16 cellular contexts compared by ENCODE assay signal in the genomic region with DNA sequence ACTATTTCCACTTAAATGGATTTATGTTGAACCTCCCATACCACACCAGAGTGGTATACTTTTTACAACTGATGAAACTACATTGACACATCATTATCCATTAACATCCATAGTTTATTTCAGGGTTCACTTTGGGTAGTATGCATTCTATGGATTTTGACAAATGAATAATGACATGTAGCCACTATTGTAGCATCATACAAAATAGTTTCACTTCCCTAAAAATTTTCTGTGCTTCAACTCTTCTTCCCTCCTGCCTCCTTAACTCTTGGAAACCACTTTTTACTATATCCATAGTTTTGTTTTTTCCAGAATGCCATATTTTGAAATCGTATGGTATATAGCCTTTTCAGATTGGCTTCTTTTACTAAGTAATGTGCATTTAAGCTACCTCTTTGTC.
DNase-seq lines count a peak whose midpoint lies in the region; ATAC-seq, FAIRE-seq and TF ChIP-seq lines count a peak whose summit lies in the region.
"Had no signal": no experiment of that assay in that cellular context is flagged by ENCODE, and none has a peak within 500 bp of the region (broad histone marks: within the 10 kb centered on the region; RNA-seq: fewer than 3 reads in every experiment).

No MANE protein-coding gene starts in this region.

- no peak for TF ChIP-seq CTCF in Caco-2 (IDR thresholded peaks at IDR 0.05; ENCODE audit: insufficient read depth in 1 of 2, low read depth in 1 of 2, low read length in 1 of 2, severe bottlenecking in 1 of 2, unreplicated experiment in 1 of 2)
- no peak for TF ChIP-seq CTCF in OCI-LY7 (conservative IDR thresholded peaks at IDR 0.05; ENCODE audit: low read length)
- TF ChIP-seq CTCF in PC-3 (conservative IDR thresholded peaks at IDR 0.05; ENCODE audit: low read depth, low read length), result no peak

- no peaks in the 10 kb centered on the region for H3F3A ChIP-seq in PC-3 (ENCODE audit: low read length, unreplicated experiment)

- H3K4me3 ChIP-seq in Caco-2 (ENCODE audit: low read depth, low read length) (no peak overlapping the region), OCI-LY7 (ENCODE audit: low read depth, low read length, poor library complexity, severe bottlenecking) (no peak overlapping the region), PC-3 (ENCODE audit: low read length) (no peak overlapping the region)

- peaks cover 7% of the 10 kb centered on the region for H3K36me3 Mint-ChIP-seq in Caco-2 (ENCODE audit: insufficient read depth, unreplicated experiment)

- DNase-seq in Caco-2 (no peak), H54 (ENCODE audit: insufficient read length, low spot score) (no peak), NOMO-1 (lab: John Stamatoyannopoulos, UW; ENCODE audit: unreplicated experiment in 2 of 2) (peak; percentile 60 to 69), OCI-LY7 (ENCODE audit: low spot score) (peak; percentile 3), PC-3 (no peak), GM19238 (ENCODE audit: insufficient read length, low spot score) (no peak)
- no peak for DNase-seq in activated CD4-positive, alpha-beta T cell treated with anti-CD3 and anti-CD28 coated beads, Interleukin-2, amount 50 U/mL, for 1 hour
- DNase-seq: C1 segment of cervical spinal cord; CD4-positive, alpha-beta T cell; DMS153; DND-41; GDM1; H7 had no signal

- peaks cover 26% of the 10 kb centered on the region for H3K4me1 Mint-ChIP-seq in Caco-2 (ENCODE audit: low read depth, unreplicated experiment)
- H3K4me1 Mint-ChIP-seq: B cell had no signal

- H2AFZ ChIP-seq in OCI-LY7 (ENCODE audit: low read length), result no peak overlapping the region
- H2AFZ ChIP-seq in PC-3 (ENCODE audit: low read length), result no peak overlapping the region

- H3K9me2 ChIP-seq in OCI-LY7 (ENCODE audit: insufficient read depth, low read length) (no peaks in the 10 kb centered on the region), PC-3 (replicated peaks; ENCODE audit: low read length) (no peaks in the 10 kb centered on the region)

- H3K79me2 ChIP-seq in OCI-LY7 (ENCODE audit: insufficient read depth, low read depth, low read length) (no peaks in the 10 kb centered on the region), PC-3 (ENCODE audit: low read length) (no peaks in the 10 kb centered on the region)

- POLR2A ChIA-PET in Caco-2 (lab: Charles Lee) (interaction anchor here (0.7 kb wide), 1 partner anchor 142 kb away, joined by 3 read pairs; no protein-coding TSS in a partner anchor), OCI-LY7 (lab: Charles Lee) (interaction anchor here (1.0 kb wide), 1 partner anchor 9 kb away, joined by 3 read pairs; no protein-coding TSS in a partner anchor), PC-3 (lab: Charles Lee; ENCODE audit: unreplicated experiment) (interaction anchor here (0.7 kb wide), 1 partner anchor 357 kb away, joined by 3 read pairs; no protein-coding TSS in a partner anchor)

- H3K9me3 Mint-ChIP-seq in Caco-2 (ENCODE audit: unreplicated experiment), result peaks cover 17% of the 10 kb centered on the region

- peaks cover 5% of the 10 kb centered on the region; the same call in 1 of the 2 replicates for H3K9me3 ChIP-seq in Caco-2
- H3K9me3 ChIP-seq in OCI-LY7 (ENCODE audit: low read length), result no peaks in the 10 kb centered on the region
- no peaks in the 10 kb centered on the region for H3K9me3 ChIP-seq in PC-3 (ENCODE audit: low read length)

- no peak for TF ChIP-seq POLR2A in H54 (IDR thresholded peaks at IDR 0.05; ENCODE audit: low read depth, low read length)

- no peak overlapping the region for H3K9ac ChIP-seq in PC-3 (ENCODE audit: low read length)

- peak; percentile 15 for FAIRE-seq in H54 (lab: Jason Lieb, UNC)

- no peak overlapping the region for H3K27ac ChIP-seq in OCI-LY7 (ENCODE audit: low read depth, low read length, poor library complexity, severe bottlenecking)
- H3K27ac ChIP-seq in PC-3 (ENCODE audit: low read length), result no peak overlapping the region
- H3K27ac ChIP-seq: HL-60 had no signal

- CTCF ChIA-PET in Caco-2 (lab: Charles Lee), result no interaction called here
- CTCF ChIA-PET in OCI-LY7 (lab: Charles Lee; ENCODE audit: unreplicated experiment), result no interaction called here
- CTCF ChIA-PET in PC-3 (lab: Charles Lee), result no interaction called here

- peak overlapping the region; percentile 40 for H3K27ac Mint-ChIP-seq in Caco-2 (ENCODE audit: unreplicated experiment)
- H3K27ac Mint-ChIP-seq: B cell; CD4-positive, alpha-beta T cell had no signal

- H3K4me3 Mint-ChIP-seq in Caco-2 (ENCODE audit: unreplicated experiment), result no peak overlapping the region
- H3K4me3 Mint-ChIP-seq: B cell; CD4-positive, alpha-beta T cell had no signal

- BruUV-seq in Caco-2 (replicated peaks; lab: Mats Ljungman, UMichigan) (no TSS peak), OCI-LY7 (replicated peaks; lab: Mats Ljungman, UMichigan) (no TSS peak), PC-3 (replicated peaks; lab: Mats Ljungman, UMichigan) (no TSS peak)

- ATAC-seq in PC-3 (no peak), GM19395 (IDR thresholded peaks at IDR 0.05; ENCODE audit: unreplicated experiment) (no peak)

- intact Hi-C loops in Caco-2 (cut with micrococcal nuclease; ENCODE audit: unreplicated experiment) (loop anchor here (5.0 kb wide), 2 partner anchors 201 to 764 kb away; partner anchors contain the start of gene TMEM196), OCI-LY7 (cut with micrococcal nuclease; ENCODE audit: unreplicated experiment) (no loop called here), PC-3 (cut with micrococcal nuclease) (no loop called here)

- H3K27me3 Mint-ChIP-seq in Caco-2 (ENCODE audit: insufficient read depth, unreplicated experiment), result no peaks in the 10 kb centered on the region
- H3K27me3 Mint-ChIP-seq: B cell; CD4-positive, alpha-beta T cell had no signal

- no peak overlapping the region for H3K4me2 ChIP-seq in OCI-LY7 (ENCODE audit: low read length)
- H3K4me2 ChIP-seq in PC-3 (ENCODE audit: low read length), result no peak overlapping the region

- H4K20me1 ChIP-seq in OCI-LY7 (ENCODE audit: insufficient read depth, low read length), result no peaks in the 10 kb centered on the region
- H4K20me1 ChIP-seq in PC-3 (ENCODE audit: low read length), result no peaks in the 10 kb centered on the region

- H3K36me3 ChIP-seq in Caco-2 (ENCODE audit: control insufficient read depth, insufficient read depth, low read length), result no peaks in the 10 kb centered on the region
- no peaks in the 10 kb centered on the region for H3K36me3 ChIP-seq in OCI-LY7 (ENCODE audit: insufficient read depth, low read length)
- H3K36me3 ChIP-seq in PC-3 (ENCODE audit: low read depth, low read length), result no peaks in the 10 kb centered on the region

- no peaks in the 10 kb centered on the region for H3K27me3 ChIP-seq in Caco-2 (replicated peaks; ENCODE audit: control insufficient read depth, insufficient read depth, low read length)
- no peaks in the 10 kb centered on the region for H3K27me3 ChIP-seq in PC-3 (ENCODE audit: low read length)

- H3K4me1 ChIP-seq in Caco-2 (peaks cover 39% of the 10 kb centered on the region), OCI-LY7 (ENCODE audit: insufficient read depth, low read length, poor library complexity, severe bottlenecking) (no peaks in the 10 kb centered on the region), PC-3 (ENCODE audit: insufficient read depth, low read length) (peaks cover 23% of the 10 kb centered on the region)

Comparison
In these comparisons a context has a peak if more than half of its experiments do, and no peak if none do; other contexts are left out.
1. DNase-seq: peak in NOMO-1 (2 of 2) and OCI-LY7 (single experiment); none in Caco-2 (0 of 2), H54 (single experiment), PC-3 (single experiment), activated CD4-positive, alpha-beta T cell treated with anti-CD3 and anti-CD28 coated beads, Interleukin-2, amount 50 U/mL, for 1 hour (single experiment) and GM19238 (single experiment).